Comparison of ENCODE assay signal across 29 cellular contexts in genomic region chr12:116039081-116039480, GRCh38.
A peak's percentile ranks its signal among the peaks of the same experiment; 100 is the strongest.
DNase-seq lines count a peak whose midpoint lies in the region; ATAC-seq and TF ChIP-seq lines count a peak whose summit lies in the region.
"Had no signal": no experiment of that assay in that cellular context is flagged by ENCODE, and none has a peak within 500 bp of the region (broad histone marks: within the 10 kb centered on the region; RNA-seq: fewer than 3 reads in every experiment).

No MANE protein-coding gene starts in this region.

- no peak overlapping the region for H3K4me3 ChIP-seq in foreskin fibroblast (ENCODE audit: low read depth in 1 of 2, low read length in 2 of 2)
- H3K4me3 ChIP-seq: body of pancreas, PC-9, stomach had no signal

- TF ChIP-seq CTCF in foreskin fibroblast (IDR thresholded peaks at IDR 0.05; ENCODE audit: low read depth, low read length) = no peak

- ATAC-seq in HG02973 (IDR thresholded peaks at IDR 0.05; ENCODE audit: unreplicated experiment) = no peak
- ATAC-seq in stimulated activated naive CD8-positive, alpha-beta T cell treated with anti-CD3 and anti-CD28 coated beads, Interleukin-15, Interleukin-2, amounts not matched to agents 100 U/mL and 50 U/mL, for 24 hours = no peak
- ATAC-seq: activated CD4-positive, CD25-positive, alpha-beta regulatory T cell treated with anti-CD3 and anti-CD28 coated beads, Interleukin-2, amount 50 U/mL, for 24 hours; activated CD8-positive, alpha-beta memory T cell treated with anti-CD3 and anti-CD28 coated beads, Interleukin-2, amount 10 ng/mL, durations not matched to agents 7 days and 5 days; body of pancreas; Right ventricle myocardium inferior; SK-N-SH treated with all-trans-retinoic acid at 6 μM for 48 hours had no signal

- DNase-seq in DMS 273 (lab: John Stamatoyannopoulos, UW; ENCODE audit: unreplicated experiment) = peak; percentile 5
- no peak for DNase-seq in DMS 273 treated with DMSO at 0.1 percent for 48 hours (lab: John Stamatoyannopoulos, UW)
- DNase-seq in astrocyte of the hippocampus (ENCODE audit: low read depth, low spot score) = peak; percentile 29
- peak; percentile 12 to 34 for DNase-seq in foreskin fibroblast
- peak; percentile 20 for DNase-seq in renal cortical epithelial cell (ENCODE audit: low read depth)
- no peak for DNase-seq in foreskin melanocyte
- no peak for DNase-seq in stimulated activated naive CD8-positive, alpha-beta T cell treated with anti-CD3 and anti-CD28 coated beads, Interleukin-15, Interleukin-2, amounts not matched to agents 100 U/mL and 50 U/mL, for 24 hours
- DNase-seq: activated CD4-positive, alpha-beta T cell treated with anti-CD3 and anti-CD28 coated beads, Interleukin-2, amount 50 U/mL, for 4 hours; activated CD8-positive, alpha-beta memory T cell treated with anti-CD3 and anti-CD28 coated beads, Interleukin-2, amount 10 ng/mL, durations not matched to agents 7 days and 5 days; activated gamma-delta T cell treated with Interleukin-2 at 50 U/mL for 16 hours; activated naive CD8-positive, alpha-beta T cell treated with anti-CD3 and anti-CD28 coated beads, Interleukin-2, amount 10 ng/mL, durations not matched to agents 7 days and 5 days; activated T-cell treated with anti-CD3 and anti-CD28 coated beads, Interleukin-2, amount 50 U/mL, for 48 hours; Calu3; DND-41; islet precursor cell; KBM-7; MM.1S; NCI-H1417 treated with DMSO at 0.1 percent for 48 hours; NCI-H2081 treated with DMSO at 0.1 percent for 48 hours; NCI-H226; nephron progenitor cell; PC-9; stimulated activated CD4-positive, alpha-beta T cell treated with anti-CD3 and anti-CD28 coated beads, Interleukin-2, amount 100 ng/mL, for 24 hours; stomach had no signal

Comparison
In these comparisons a context has a peak if more than half of its experiments do, and no peak if none do; other contexts are left out.
1. DNase-seq: peak in DMS 273 (single experiment), astrocyte of the hippocampus (single experiment), foreskin fibroblast (2 of 2) and renal cortical epithelial cell (single experiment); none in DMS 273 treated with DMSO at 0.1 percent for 48 hours (single experiment), foreskin melanocyte (single experiment) and stimulated activated naive CD8-positive, alpha-beta T cell treated with anti-CD3 and anti-CD28 coated beads, Interleukin-15, Interleukin-2, amounts not matched to agents 100 U/mL and 50 U/mL, for 24 hours (single experiment).